Comparison of ENCODE assay signal across 29 cellular contexts in genomic region chr13:49697468-49697867, GRCh38.
"Had no signal": no experiment of that assay in that cellular context is flagged by ENCODE, and none has a peak within 500 bp of the region (broad histone marks: within the 10 kb centered on the region; RNA-seq: fewer than 3 reads in every experiment).

No MANE protein-coding gene starts in this region.

- H3K27ac Mint-ChIP-seq: dendritic cell treated with granulocyte-macrophage colony-stimulating factor and Interleukin-4, amounts not matched to agents 40 ng/mL and 50 ng/mL, for 4 days; effector memory CD8-positive, alpha-beta T cell; endodermal cell had no signal

- H3K9me3 ChIP-seq: colonic mucosa, esophagus muscularis mucosa, esophagus squamous epithelium, gastrocnemius medialis, gastroesophageal sphincter, heart left ventricle, heart right ventricle had no signal

- H3K9me3 Mint-ChIP-seq: dendritic cell treated with granulocyte-macrophage colony-stimulating factor and Interleukin-4, amounts not matched to agents 40 ng/mL and 50 ng/mL, for 4 days; effector memory CD8-positive, alpha-beta T cell; endodermal cell had no signal

- H3K36me3 ChIP-seq: colonic mucosa had no signal

- H3K27ac ChIP-seq: colonic mucosa, coronary artery, dorsolateral prefrontal cortex, epithelial cell of prostate, esophagus muscularis mucosa, esophagus squamous epithelium, foreskin keratinocyte, gastrocnemius medialis, gastroesophageal sphincter, heart left ventricle, heart right ventricle had no signal

- H3K27me3 Mint-ChIP-seq: dendritic cell treated with granulocyte-macrophage colony-stimulating factor and Interleukin-4, amounts not matched to agents 40 ng/mL and 50 ng/mL, for 4 days; effector memory CD8-positive, alpha-beta T cell had no signal

- ATAC-seq: effector memory CD8-positive, alpha-beta T cell; esophagus mucosa; foreskin keratinocyte; gastrocnemius medialis; gastroesophageal sphincter; heart left ventricle; heart right ventricle had no signal

- H3K4me3 Mint-ChIP-seq: dendritic cell treated with granulocyte-macrophage colony-stimulating factor and Interleukin-4, amounts not matched to agents 40 ng/mL and 50 ng/mL, for 4 days; effector memory CD8-positive, alpha-beta T cell; endodermal cell had no signal

- DNase-seq: colonic mucosa; cortex of kidney; dermis blood vessel endothelial cell; dorsolateral prefrontal cortex; effector CD4-positive, alpha-beta T cell; effector CD8-positive, alpha-beta T cell; effector memory CD4-positive, alpha-beta T cell; effector memory CD8-positive, alpha-beta T cell; endodermal cell; erythroblast; esophagus squamous epithelium; foreskin fibroblast; foreskin keratinocyte; foreskin melanocyte; gastrocnemius medialis; glutamatergic neuron; head of caudate nucleus; heart left ventricle; heart right ventricle had no signal

- H3K4me3 ChIP-seq: colonic mucosa, coronary artery, dorsolateral prefrontal cortex, esophagus muscularis mucosa, esophagus squamous epithelium, gastrocnemius medialis, gastroesophageal sphincter, heart left ventricle, heart right ventricle had no signal

- H3K27me3 ChIP-seq: colonic mucosa, dorsolateral prefrontal cortex, esophagus muscularis mucosa, esophagus squamous epithelium, foreskin keratinocyte, gastrocnemius medialis, gastroesophageal sphincter, heart left ventricle, heart right ventricle had no signal

- FAIRE-seq: colon, endometrium, endothelial cell of umbilical vein, frontal cortex had no signal

- H3K4me1 ChIP-seq: colonic mucosa, esophagus muscularis mucosa, foreskin keratinocyte, gastrocnemius medialis, gastroesophageal sphincter, heart left ventricle had no signal
